8 cellular contexts compared by ENCODE assay signal in genomic region chr7:105678811-105679495, GRCh38.
A peak's percentile ranks its signal among the peaks of the same experiment; 100 is the strongest.
DNase-seq lines count a peak whose midpoint lies in the region; ATAC-seq, FAIRE-seq and TF ChIP-seq lines count a peak whose summit lies in the region.

No MANE protein-coding gene starts in this region.

- H3K4me1 ChIP-seq in foreskin keratinocyte, result peaks cover 11% of the 10 kb centered on the region

- no peak for TF ChIP-seq CTCF in foreskin keratinocyte (conservative IDR thresholded peaks at IDR 0.05)

- peak overlapping the region; percentile 97 for H3K27ac Mint-ChIP-seq in activated CD4-positive, alpha-beta T cell treated with anti-CD3 and anti-CD28 coated beads, Interleukin-2, amount 10 ng/mL, durations not matched to agents 7 days and 5 days

- peak; percentile 53 for FAIRE-seq in GM12892 (lab: Jason Lieb, UNC)

- H3K36me3 Mint-ChIP-seq in activated CD4-positive, alpha-beta T cell treated with anti-CD3 and anti-CD28 coated beads, Interleukin-2, amount 10 ng/mL, durations not matched to agents 7 days and 5 days (ENCODE audit: low read depth), result peaks cover 23% of the 10 kb centered on the region

- H3K9me3 Mint-ChIP-seq in activated CD4-positive, alpha-beta T cell treated with anti-CD3 and anti-CD28 coated beads, Interleukin-2, amount 10 ng/mL, durations not matched to agents 7 days and 5 days, result no peaks in the 10 kb centered on the region

- TF ChIP-seq POLR2A in GM12892 (IDR thresholded peaks at IDR 0.05; ENCODE audit: low read depth, low read length), result no peak

- peak; percentile 28 for DNase-seq in GM12892 (ENCODE audit: insufficient read length)
- DNase-seq in activated CD4-positive, alpha-beta T cell treated with anti-CD3 and anti-CD28 coated beads, Interleukin-2, amount 10 ng/mL, durations not matched to agents 7 days and 5 days, result peak; percentile 37
- peak; percentile 63 to 82 for DNase-seq in foreskin keratinocyte
- peak; percentile 52 for DNase-seq in pons (ENCODE audit: low spot score)
- no peak for DNase-seq in NCI-H774 (lab: John Stamatoyannopoulos, UW)

- POLR2A ChIA-PET in activated CD4-positive, alpha-beta T cell treated with anti-CD3 and anti-CD28 coated beads, Interleukin-2, amount 10 ng/mL, durations not matched to agents 7 days and 5 days (lab: Charles Lee), result no interaction called here

- ATAC-seq in HG03045 (IDR thresholded peaks at IDR 0.05; ENCODE audit: unreplicated experiment) (peak; percentile 58), foreskin keratinocyte (peak; percentile 93), GM18873 (IDR thresholded peaks at IDR 0.05; ENCODE audit: low FRiP score, unreplicated experiment) (no peak), HG02973 (IDR thresholded peaks at IDR 0.05; ENCODE audit: unreplicated experiment) (no peak)

- H3K27me3 Mint-ChIP-seq in activated CD4-positive, alpha-beta T cell treated with anti-CD3 and anti-CD28 coated beads, Interleukin-2, amount 10 ng/mL, durations not matched to agents 7 days and 5 days, result no peaks in the 10 kb centered on the region

- no peaks in the 10 kb centered on the region for H3K27me3 ChIP-seq in foreskin keratinocyte

- H3K27ac ChIP-seq in foreskin keratinocyte, result no peak overlapping the region

- peaks cover 57% of the 10 kb centered on the region for H3K4me1 Mint-ChIP-seq in activated CD4-positive, alpha-beta T cell treated with anti-CD3 and anti-CD28 coated beads, Interleukin-2, amount 10 ng/mL, durations not matched to agents 7 days and 5 days

- CTCF ChIA-PET in activated CD4-positive, alpha-beta T cell treated with anti-CD3 and anti-CD28 coated beads, Interleukin-2, amount 10 ng/mL, durations not matched to agents 7 days and 5 days (lab: Charles Lee), result interaction anchor here (2.1 to 3.9 kb wide), 2 partner anchors 22 to 343 kb away, joined by 5 to 18 read pairs; no protein-coding TSS in a partner anchor

- H3K4me3 Mint-ChIP-seq in activated CD4-positive, alpha-beta T cell treated with anti-CD3 and anti-CD28 coated beads, Interleukin-2, amount 10 ng/mL, durations not matched to agents 7 days and 5 days, result peak overlapping the region; percentile 82

Comparison
In these comparisons a context has a peak if more than half of its experiments do, and no peak if none do; other contexts are left out.
1. ATAC-seq: peak in HG03045 (single experiment) and foreskin keratinocyte (single experiment); none in GM18873 (single experiment) and HG02973 (single experiment).